In the genomic region with DNA sequence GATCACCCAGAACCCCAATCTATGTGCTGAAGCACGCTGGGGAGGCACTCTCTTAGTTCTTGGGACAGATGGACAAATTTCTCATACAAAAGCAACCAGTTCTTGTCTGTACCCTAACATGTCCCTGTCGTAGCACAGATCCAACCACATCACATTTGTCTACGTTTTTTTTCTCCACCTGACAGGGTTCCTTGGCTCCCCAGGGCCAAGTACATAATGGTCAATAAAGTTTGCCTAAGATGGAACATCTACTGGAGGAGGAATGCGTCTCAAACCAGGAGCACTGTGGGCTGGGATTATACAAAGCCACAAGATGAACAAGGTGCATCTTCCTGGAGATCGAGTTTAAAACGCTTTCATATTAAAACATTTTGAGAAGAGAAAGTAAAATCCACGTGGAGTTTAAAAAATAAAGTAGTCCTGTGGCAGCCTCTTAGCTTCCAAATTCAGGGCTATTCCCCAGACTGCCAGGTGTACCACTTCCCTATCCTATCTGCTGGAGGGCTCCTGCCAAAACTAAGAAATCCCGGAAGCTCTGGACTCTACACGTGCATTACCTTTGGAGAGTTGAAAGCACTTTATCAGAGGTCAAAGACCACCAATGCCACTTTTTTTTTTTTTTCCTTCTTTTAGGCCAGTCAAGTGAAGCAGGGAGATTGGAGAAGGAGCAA, we compare ENCODE assay signal across 8 cellular contexts. TPM values are rescaled to one million over a fixed set of nuclear protein-coding genes. Genes with fewer than 3 reads are reported as not detected.
A peak's percentile ranks its signal among the peaks of the same experiment; 100 is the strongest.
DNase-seq lines count a peak whose midpoint lies in the region; ATAC-seq and TF ChIP-seq lines count a peak whose summit lies in the region.

No MANE protein-coding gene starts in this region.

- TF ChIP-seq CTCF in body of pancreas (IDR thresholded peaks at IDR 0.05), result no peak

- H3K9ac ChIP-seq in mucosa of stomach (ENCODE audit: low read length), result peak overlapping the region; percentile 84

- no peak overlapping the region for H3K4me3 ChIP-seq in body of pancreas
- no peak overlapping the region for H3K4me3 ChIP-seq in mucosa of stomach (ENCODE audit: low read length)

- 43 to 49% methylated on average over 9 of the region's 9 CpGs for WGBS in body of pancreas, 2 donors

- DNase-seq in stimulated activated naive CD8-positive, alpha-beta T cell treated with anti-CD3 and anti-CD28 coated beads, Interleukin-15, Interleukin-2, amounts not matched to agents 100 U/mL and 50 U/mL, for 24 hours, result no peak
- DNase-seq in body of pancreas, result peak in 1 of 4 donors; percentile 35
- no peak for DNase-seq in occipital lobe (lab: John Stamatoyannopoulos, UW)
- no peak for DNase-seq in NCI-H1417 (lab: John Stamatoyannopoulos, UW)

- no peaks in the 10 kb centered on the region for H3K9me3 Mint-ChIP-seq in stimulated activated naive CD8-positive, alpha-beta T cell treated with anti-CD3 and anti-CD28 coated beads, Interleukin-15, Interleukin-2, amounts not matched to agents 100 ng/mL and 50 ng/mL, for 24 hours

- peak overlapping the region; percentile 97 for H3K4me3 Mint-ChIP-seq in stimulated activated naive CD8-positive, alpha-beta T cell treated with anti-CD3 and anti-CD28 coated beads, Interleukin-15, Interleukin-2, amounts not matched to agents 100 ng/mL and 50 ng/mL, for 24 hours

- H3K9me3 ChIP-seq in body of pancreas, result no peaks in the 10 kb centered on the region
- H3K9me3 ChIP-seq in mucosa of stomach (ENCODE audit: control insufficient read depth, low read length), result no peaks in the 10 kb centered on the region

- intact Hi-C loops in body of pancreas (cut with DNase I), result loop anchor here (10.0 kb wide), 1 partner anchor 53 kb away; no protein-coding TSS in a partner anchor

- TF ChIP-seq POLR2A in body of pancreas (IDR thresholded peaks at IDR 0.05), result no peak

- H3K4me1 ChIP-seq in body of pancreas (peaks cover 38% of the 10 kb centered on the region), mucosa of stomach (ENCODE audit: control insufficient read depth, insufficient read depth, low read length) (peaks cover 6% of the 10 kb centered on the region)

- peaks cover 45% of the 10 kb centered on the region for H3K36me3 Mint-ChIP-seq in stimulated activated naive CD8-positive, alpha-beta T cell treated with anti-CD3 and anti-CD28 coated beads, Interleukin-15, Interleukin-2, amounts not matched to agents 100 ng/mL and 50 ng/mL, for 24 hours (ENCODE audit: low read depth)

- peaks cover 60% of the 10 kb centered on the region for H3K4me1 Mint-ChIP-seq in stimulated activated naive CD8-positive, alpha-beta T cell treated with anti-CD3 and anti-CD28 coated beads, Interleukin-15, Interleukin-2, amounts not matched to agents 100 ng/mL and 50 ng/mL, for 24 hours (ENCODE audit: low read depth)

- H3K27ac ChIP-seq in body of pancreas, result peak overlapping the region in 3 of 4 donors; percentile 78 to 91 (median 88)

- H3K27me3 ChIP-seq in body of pancreas (no peaks in the 10 kb centered on the region), mucosa of stomach (ENCODE audit: control insufficient read depth, insufficient read depth, low read length) (peaks cover 7% of the 10 kb centered on the region)

- no peaks in the 10 kb centered on the region for H3K27me3 Mint-ChIP-seq in stimulated activated naive CD8-positive, alpha-beta T cell treated with anti-CD3 and anti-CD28 coated beads, Interleukin-15, Interleukin-2, amounts not matched to agents 100 ng/mL and 50 ng/mL, for 24 hours

- ATAC-seq in stimulated activated naive CD8-positive, alpha-beta T cell treated with anti-CD3 and anti-CD28 coated beads, Interleukin-15, Interleukin-2, amounts not matched to agents 100 U/mL and 50 U/mL, for 24 hours, result no peak
- ATAC-seq in body of pancreas, result no peak
- no peak for ATAC-seq in HG03135 (IDR thresholded peaks at IDR 0.05; ENCODE audit: unreplicated experiment)
- ATAC-seq in GM19452 (IDR thresholded peaks at IDR 0.05; ENCODE audit: unreplicated experiment), result no peak

- H3K27ac Mint-ChIP-seq in stimulated activated naive CD8-positive, alpha-beta T cell treated with anti-CD3 and anti-CD28 coated beads, Interleukin-15, Interleukin-2, amounts not matched to agents 100 ng/mL and 50 ng/mL, for 24 hours, result peak overlapping the region; percentile 97

- H3K36me3 ChIP-seq in body of pancreas (replicated peaks in 1 of 2; ENCODE audit: insufficient read depth in 1 of 2, low read depth in 2 of 2), result no peaks in the 10 kb centered on the region
- no peaks in the 10 kb centered on the region for H3K36me3 ChIP-seq in mucosa of stomach (ENCODE audit: control insufficient read depth, insufficient read depth, low read length)

RNA-seq across cellular contexts. Expression of a gene that starts 1.4 kb away (rescaled TPM):
- total RNA-seq in body of pancreas (10 to 100 TPM; 36.6 to 43.8 TPM), occipital lobe (7.3 TPM)
